In genomic region chr12:28318273-28318672, GRCh38 we compare ENCODE assay signal across 25 cellular contexts.
"Had no signal": no experiment of that assay in that cellular context is flagged by ENCODE, and none has a peak within 500 bp of the region (broad histone marks: within the 10 kb centered on the region; RNA-seq: fewer than 3 reads in every experiment).

No MANE protein-coding gene starts in this region.

- H3K27ac ChIP-seq: left lung, lower lobe of right lung, pancreas, prostate gland, spleen, suprapubic skin, thoracic aorta, tibial artery, upper lobe of right lung, uterus had no signal

- H3K4me1 ChIP-seq: left lung, lower lobe of right lung, prostate gland, spleen, suprapubic skin, tibial artery, upper lobe of right lung, uterus had no signal

- ATAC-seq: left cardiac atrium; left lung; lower lobe of right lung; naive thymus-derived CD8-positive, alpha-beta T cell; pancreas; right cardiac atrium; sciatic nerve; stimulated activated effector memory CD8-positive, alpha-beta T cell treated with anti-CD3 and anti-CD28 coated beads, Interleukin-12 subunit alpha, Interleukin-12 subunit beta, amount 100 ng/mL, for 72 hours; upper lobe of right lung had no signal

- H3K9me3 ChIP-seq: pancreas, prostate gland, suprapubic skin, thoracic aorta, upper lobe of right lung had no signal

- H3K4me3 ChIP-seq: left lung, lower lobe of right lung, pancreas, prostate gland, spleen, suprapubic skin, thoracic aorta, tibial artery, upper lobe of right lung, uterus had no signal

- H3K36me3 ChIP-seq: lower lobe of right lung, pancreas, prostate gland, thoracic aorta, upper lobe of right lung, uterus had no signal

- H3K27me3 ChIP-seq: left lung, pancreas, spleen, suprapubic skin, tibial artery, upper lobe of right lung, uterus had no signal

- DNase-seq: kidney glomerular epithelial cell; left cardiac atrium; left lung; lower lobe of right lung; mammary epithelial cell; mesenchymal stem cell; naive thymus-derived CD8-positive, alpha-beta T cell; nucleus accumbens; pancreas; posterior cingulate gyrus; retina; right cardiac atrium; small intestine; spleen; stimulated activated CD4-positive, alpha-beta T cell treated with anti-CD3 and anti-CD28 coated beads, Interleukin-4, amount 100 ng/mL, for 24 hours; stimulated activated naive CD4-positive, alpha-beta T cell; tibial artery; trophoblast cell; upper lobe of right lung; uterus had no signal
